20 cellular contexts compared by ENCODE assay signal in genomic region chr2:75846683-75847190, GRCh38.
"Had no signal": no experiment of that assay in that cellular context is flagged by ENCODE, and none has a peak within 500 bp of the region (broad histone marks: within the 10 kb centered on the region; RNA-seq: fewer than 3 reads in every experiment).

No MANE protein-coding gene starts in this region.

- H3K27me3 ChIP-seq: esophagus squamous epithelium, ovary, spleen, tibial nerve, upper lobe of left lung had no signal

- H3K27ac ChIP-seq: esophagus squamous epithelium, ovary, psoas muscle, skin epidermis, spleen, thoracic aorta, tibial nerve, upper lobe of left lung had no signal

- H3K36me3 ChIP-seq: esophagus squamous epithelium, ovary, spleen, thoracic aorta, tibial nerve, upper lobe of left lung had no signal

- H3K27ac Mint-ChIP-seq: effector memory CD8-positive, alpha-beta T cell; memory B cell; natural killer cell; stimulated activated naive B cell treated with anti-CD40 and anti-IgM and Interleukin-4, amounts not matched to agents 10 μg/mL and 1 μg/mL and 100 μg/mL, for 72 hours; stimulated activated naive CD8-positive, alpha-beta T cell treated with anti-CD3 and anti-CD28 coated beads, Interleukin-15, Interleukin-2, amounts not matched to agents 100 ng/mL and 50 ng/mL, for 24 hours had no signal

- ATAC-seq: effector memory CD8-positive, alpha-beta T cell; natural killer cell; psoas muscle; right cardiac atrium; stimulated activated naive B cell treated with anti-CD40 and anti-IgM and Interleukin-4, amounts not matched to agents 10 μg/mL and 1 μg/mL and 100 μg/mL, for 72 hours had no signal

- H3K9me3 ChIP-seq: esophagus squamous epithelium, ovary, psoas muscle, spleen, thoracic aorta, tibial nerve, upper lobe of left lung had no signal

- H3K27me3 Mint-ChIP-seq: effector memory CD8-positive, alpha-beta T cell; memory B cell; stimulated activated naive B cell treated with anti-CD40 and anti-IgM and Interleukin-4, amounts not matched to agents 10 μg/mL and 1 μg/mL and 100 μg/mL, for 72 hours; stimulated activated naive CD8-positive, alpha-beta T cell treated with anti-CD3 and anti-CD28 coated beads, Interleukin-15, Interleukin-2, amounts not matched to agents 100 ng/mL and 50 ng/mL, for 24 hours had no signal

- H3K36me3 Mint-ChIP-seq: memory B cell; natural killer cell; stimulated activated naive B cell treated with anti-CD40 and anti-IgM and Interleukin-4, amounts not matched to agents 10 μg/mL and 1 μg/mL and 100 μg/mL, for 72 hours had no signal

- H3K4me3 Mint-ChIP-seq: effector memory CD8-positive, alpha-beta T cell; memory B cell; natural killer cell; stimulated activated naive B cell treated with anti-CD40 and anti-IgM and Interleukin-4, amounts not matched to agents 10 μg/mL and 1 μg/mL and 100 μg/mL, for 72 hours; stimulated activated naive CD8-positive, alpha-beta T cell treated with anti-CD3 and anti-CD28 coated beads, Interleukin-15, Interleukin-2, amounts not matched to agents 100 ng/mL and 50 ng/mL, for 24 hours had no signal

- H3K4me1 Mint-ChIP-seq: memory B cell; natural killer cell; stimulated activated naive B cell treated with anti-CD40 and anti-IgM and Interleukin-4, amounts not matched to agents 10 μg/mL and 1 μg/mL and 100 μg/mL, for 72 hours had no signal

- H3K4me1 ChIP-seq: esophagus squamous epithelium, psoas muscle, spleen, tibial nerve, upper lobe of left lung had no signal

- H3K4me3 ChIP-seq: esophagus squamous epithelium, lung, ovary, psoas muscle, skin epidermis, spleen, thoracic aorta, tibial nerve, upper lobe of left lung had no signal

- DNase-seq: cortex of kidney; effector memory CD8-positive, alpha-beta T cell; erythroblast; esophagus squamous epithelium; head of caudate nucleus; natural killer cell; occipital lobe; ovary; posterior cingulate gyrus; psoas muscle; right cardiac atrium; spleen; stimulated activated naive B cell treated with anti-CD40 and anti-IgM and Interleukin-4, amounts not matched to agents 10 μg/mL and 1 μg/mL and 100 μg/mL, for 72 hours; upper lobe of left lung had no signal

- H3K9me3 Mint-ChIP-seq: memory B cell; natural killer cell; stimulated activated naive B cell treated with anti-CD40 and anti-IgM and Interleukin-4, amounts not matched to agents 10 μg/mL and 1 μg/mL and 100 μg/mL, for 72 hours; stimulated activated naive CD8-positive, alpha-beta T cell treated with anti-CD3 and anti-CD28 coated beads, Interleukin-15, Interleukin-2, amounts not matched to agents 100 ng/mL and 50 ng/mL, for 24 hours had no signal
